20 cellular contexts compared by ENCODE assay signal in the genomic region with DNA sequence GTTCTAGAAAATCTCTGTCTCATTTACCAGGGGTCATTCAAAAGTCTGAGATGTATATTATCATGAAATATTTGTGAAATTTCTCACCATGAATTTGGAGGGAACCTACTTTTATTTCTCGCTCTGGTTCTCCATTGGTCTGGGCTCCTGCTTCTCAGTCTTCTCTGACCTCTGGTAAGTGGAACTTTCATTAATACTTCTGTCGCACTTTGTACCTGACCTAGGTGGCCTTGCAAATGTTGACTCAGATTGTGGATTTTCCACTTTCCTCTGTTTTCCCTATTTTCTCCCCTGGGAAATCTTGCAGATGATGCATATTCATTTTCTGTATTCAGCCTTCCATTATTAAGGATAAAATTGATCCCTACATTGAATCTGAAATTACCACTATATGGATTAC. TPM values are rescaled to one million over a fixed set of nuclear protein-coding genes. Genes with fewer than 3 reads are reported as not detected.
A peak's percentile ranks its signal among the peaks of the same experiment; 100 is the strongest.
DNase-seq lines count a peak whose midpoint lies in the region; ATAC-seq and TF ChIP-seq lines count a peak whose summit lies in the region.
"Had no signal": no experiment of that assay in that cellular context is flagged by ENCODE, and none has a peak within 500 bp of the region (broad histone marks: within the 10 kb centered on the region; RNA-seq: fewer than 3 reads in every experiment).

No MANE protein-coding gene starts in this region.

- H3K36me3 Mint-ChIP-seq in activated CD8-positive, alpha-beta T cell treated with anti-CD3 and anti-CD28 coated beads for 36 hours (ENCODE audit: low read depth), result peaks cover 28% of the 10 kb centered on the region
- peaks cover 49% of the 10 kb centered on the region for H3K36me3 Mint-ChIP-seq in activated CD8-positive, alpha-beta T cell treated with anti-CD3 and anti-CD28 coated beads, Interleukin-2, amount 10 ng/mL, durations not matched to agents 7 days and 5 days (ENCODE audit: low read depth)
- H3K36me3 Mint-ChIP-seq in natural killer cell (peaks cover 23% of the 10 kb centered on the region), type B pancreatic cell (peaks cover 44% of the 10 kb centered on the region)
- peaks cover 20% of the 10 kb centered on the region for H3K36me3 Mint-ChIP-seq in natural killer cell treated with Interleukin-12 subunit alpha and Interleukin-12 subunit beta and Interleukin-15 and Interleukin-18, amount 100 ng/mL, for 72 hours

- H3K4me1 ChIP-seq in right lobe of liver, result peaks cover 0 to 27% (median 0%) of the 10 kb centered on the region in 4 donors
- H3K4me1 ChIP-seq: BLaER1, Caco-2, HAP-1 had no signal

- peak overlapping the region in 1 of 3 donors; percentile 26 for H3K27ac ChIP-seq in right lobe of liver
- H3K27ac ChIP-seq: 22Rv1, BLaER1, C4-2B had no signal

- POLR2A ChIA-PET in activated CD8-positive, alpha-beta T cell treated with anti-CD3 and anti-CD28 coated beads for 36 hours (lab: Charles Lee), result no interaction called here
- POLR2A ChIA-PET in activated CD8-positive, alpha-beta T cell treated with anti-CD3 and anti-CD28 coated beads, Interleukin-2, amount 10 ng/mL, durations not matched to agents 7 days and 5 days (lab: Charles Lee), result no interaction called here

- peaks cover 0 to 23% (median 13%) of the 10 kb centered on the region in 4 donors for H3K36me3 ChIP-seq in right lobe of liver

- intact Hi-C loops in activated CD8-positive, alpha-beta T cell treated with anti-CD3 and anti-CD28 coated beads for 36 hours (cut with micrococcal nuclease), result no loop called here
- intact Hi-C loops in natural killer cell (cut with micrococcal nuclease), result no loop called here
- intact Hi-C loops in right lobe of liver (cut with DNase I), result no loop called here

- no peak for ATAC-seq in activated CD8-positive, alpha-beta T cell treated with anti-CD3 and anti-CD28 coated beads for 36 hours
- no peak for ATAC-seq in activated CD8-positive, alpha-beta T cell treated with anti-CD3 and anti-CD28 coated beads, Interleukin-2, amount 10 ng/mL, durations not matched to agents 7 days and 5 days
- ATAC-seq in natural killer cell (no peak), right lobe of liver (peak; percentile 48 to 90 (median 61))
- ATAC-seq in natural killer cell treated with Interleukin-12 subunit alpha and Interleukin-12 subunit beta and Interleukin-15 and Interleukin-18, amount 100 ng/mL, for 72 hours, result no peak
- ATAC-seq: CD8-positive, alpha-beta T cell had no signal

- peaks cover 28% of the 10 kb centered on the region for H3K4me1 Mint-ChIP-seq in activated CD8-positive, alpha-beta T cell treated with anti-CD3 and anti-CD28 coated beads for 36 hours (ENCODE audit: low read depth)
- no peaks in the 10 kb centered on the region for H3K4me1 Mint-ChIP-seq in activated CD8-positive, alpha-beta T cell treated with anti-CD3 and anti-CD28 coated beads, Interleukin-2, amount 10 ng/mL, durations not matched to agents 7 days and 5 days (ENCODE audit: low read depth)
- H3K4me1 Mint-ChIP-seq in natural killer cell (peaks cover 15 to 19% of the 10 kb centered on the region in 2 donors), type B pancreatic cell (ENCODE audit: unreplicated experiment) (no peaks in the 10 kb centered on the region)
- H3K4me1 Mint-ChIP-seq in natural killer cell treated with Interleukin-12 subunit alpha and Interleukin-12 subunit beta and Interleukin-15 and Interleukin-18, amount 100 ng/mL, for 72 hours (ENCODE audit: low read depth in 2 of 2), result peaks cover 8 to 26% of the 10 kb centered on the region in 2 donors
- H3K4me1 Mint-ChIP-seq: B cell had no signal

- TF ChIP-seq CTCF in activated CD8-positive, alpha-beta T cell treated with anti-CD3 and anti-CD28 coated beads for 36 hours (IDR thresholded peaks at IDR 0.05), result no peak
- TF ChIP-seq CTCF in natural killer cell (IDR thresholded peaks at IDR 0.05) (no peak), right lobe of liver (IDR thresholded peaks at IDR 0.05) (no peak), type B pancreatic cell (conservative IDR thresholded peaks at IDR 0.05) (no peak)

- no peak overlapping the region for H3K4me3 Mint-ChIP-seq in activated CD8-positive, alpha-beta T cell treated with anti-CD3 and anti-CD28 coated beads for 36 hours
- H3K4me3 Mint-ChIP-seq in activated CD8-positive, alpha-beta T cell treated with anti-CD3 and anti-CD28 coated beads, Interleukin-2, amount 10 ng/mL, durations not matched to agents 7 days and 5 days, result no peak overlapping the region
- no peak overlapping the region for H3K4me3 Mint-ChIP-seq in natural killer cell
- no peak overlapping the region for H3K4me3 Mint-ChIP-seq in natural killer cell treated with Interleukin-12 subunit alpha and Interleukin-12 subunit beta and Interleukin-15 and Interleukin-18, amount 100 ng/mL, for 72 hours
- no peak overlapping the region for H3K4me3 Mint-ChIP-seq in type B pancreatic cell
- H3K4me3 Mint-ChIP-seq: B cell; CD4-positive, CD25-positive, alpha-beta regulatory T cell; CD8-positive, alpha-beta T cell; HFFc6 had no signal

- H3K27me3 ChIP-seq in right lobe of liver, result no peaks in the 10 kb centered on the region
- H3K27me3 ChIP-seq: BLaER1 had no signal

- H3K9me3 Mint-ChIP-seq in activated CD8-positive, alpha-beta T cell treated with anti-CD3 and anti-CD28 coated beads for 36 hours, result no peaks in the 10 kb centered on the region
- no peaks in the 10 kb centered on the region for H3K9me3 Mint-ChIP-seq in activated CD8-positive, alpha-beta T cell treated with anti-CD3 and anti-CD28 coated beads, Interleukin-2, amount 10 ng/mL, durations not matched to agents 7 days and 5 days (ENCODE audit: insufficient read depth)
- H3K9me3 Mint-ChIP-seq in natural killer cell (no peaks in the 10 kb centered on the region), type B pancreatic cell (no peaks in the 10 kb centered on the region)
- no peaks in the 10 kb centered on the region for H3K9me3 Mint-ChIP-seq in natural killer cell treated with Interleukin-12 subunit alpha and Interleukin-12 subunit beta and Interleukin-15 and Interleukin-18, amount 100 ng/mL, for 72 hours
- H3K9me3 Mint-ChIP-seq: CD4-positive, CD25-positive, alpha-beta regulatory T cell; CD8-positive, alpha-beta T cell; HFFc6 had no signal

- no peak for TF ChIP-seq POLR2A in right lobe of liver (IDR thresholded peaks at IDR 0.05)

- CTCF ChIA-PET in activated CD8-positive, alpha-beta T cell treated with anti-CD3 and anti-CD28 coated beads for 36 hours (lab: Charles Lee), result no interaction called here
- CTCF ChIA-PET in activated CD8-positive, alpha-beta T cell treated with anti-CD3 and anti-CD28 coated beads, Interleukin-2, amount 10 ng/mL, durations not matched to agents 7 days and 5 days (lab: Charles Lee), result interaction anchor here (0.6 kb wide), 1 partner anchor 168 kb away, joined by 3 read pairs; no protein-coding TSS in a partner anchor

- peak overlapping the region; percentile 5 for H3K27ac Mint-ChIP-seq in activated CD8-positive, alpha-beta T cell treated with anti-CD3 and anti-CD28 coated beads for 36 hours
- no peak overlapping the region for H3K27ac Mint-ChIP-seq in activated CD8-positive, alpha-beta T cell treated with anti-CD3 and anti-CD28 coated beads, Interleukin-2, amount 10 ng/mL, durations not matched to agents 7 days and 5 days
- H3K27ac Mint-ChIP-seq in natural killer cell (peak overlapping the region; percentile 29 to 70), type B pancreatic cell (no peak overlapping the region)
- peak overlapping the region in 1 of 2 donors; percentile 10 for H3K27ac Mint-ChIP-seq in natural killer cell treated with Interleukin-12 subunit alpha and Interleukin-12 subunit beta and Interleukin-15 and Interleukin-18, amount 100 ng/mL, for 72 hours
- H3K27ac Mint-ChIP-seq: B cell; CD4-positive, CD25-positive, alpha-beta regulatory T cell; HFFc6 had no signal

- WGBS in right lobe of liver (ENCODE audit: insufficient coverage, low coverage, low lambda C conversion rate, missing lambda C conversion rate), result 88% methylated on average over 2 of the region's 2 CpGs

- no peaks in the 10 kb centered on the region for H3K9me3 ChIP-seq in right lobe of liver
- H3K9me3 ChIP-seq: BLaER1, Caco-2, HAP-1 had no signal

- no peak overlapping the region for H3K4me3 ChIP-seq in right lobe of liver
- H3K4me3 ChIP-seq: BLaER1, HAP-1 had no signal

- no peaks in the 10 kb centered on the region for H3K27me3 Mint-ChIP-seq in activated CD8-positive, alpha-beta T cell treated with anti-CD3 and anti-CD28 coated beads for 36 hours
- no peaks in the 10 kb centered on the region for H3K27me3 Mint-ChIP-seq in activated CD8-positive, alpha-beta T cell treated with anti-CD3 and anti-CD28 coated beads, Interleukin-2, amount 10 ng/mL, durations not matched to agents 7 days and 5 days (ENCODE audit: low read depth)
- H3K27me3 Mint-ChIP-seq in natural killer cell (ENCODE audit: low read depth in 2 of 2) (no peaks in the 10 kb centered on the region), type B pancreatic cell (no peaks in the 10 kb centered on the region)
- no peaks in the 10 kb centered on the region for H3K27me3 Mint-ChIP-seq in natural killer cell treated with Interleukin-12 subunit alpha and Interleukin-12 subunit beta and Interleukin-15 and Interleukin-18, amount 100 ng/mL, for 72 hours
- H3K27me3 Mint-ChIP-seq: B cell; CD4-positive, CD25-positive, alpha-beta regulatory T cell had no signal

- no peak for DNase-seq in activated CD8-positive, alpha-beta T cell treated with anti-CD3 and anti-CD28 coated beads for 36 hours
- no peak for DNase-seq in activated CD8-positive, alpha-beta T cell treated with anti-CD3 and anti-CD28 coated beads, Interleukin-2, amount 10 ng/mL, durations not matched to agents 7 days and 5 days
- DNase-seq in natural killer cell, result no peak
- no peak for DNase-seq in natural killer cell treated with Interleukin-12 subunit alpha and Interleukin-12 subunit beta and Interleukin-15 and Interleukin-18, amount 100 ng/mL, for 72 hours (ENCODE audit: low spot score)
- DNase-seq in right lobe of liver, result no peak
- DNase-seq in NCI-H1105 (lab: John Stamatoyannopoulos, UW), result no peak
- DNase-seq in HuH-7 (ENCODE audit: low spot score), result no peak
- DNase-seq in type B pancreatic cell (ENCODE audit: extremely low spot score, unreplicated experiment), result no peak
- DNase-seq: Caco-2; CD4-positive, CD25-positive, alpha-beta regulatory T cell; CD8-positive, alpha-beta T cell; DMS153; DND-41; GOT3; HFFc6 had no signal

RNA-seq across cellular contexts. Expression of gene LRIG2, which starts 53.2 kb away (rescaled TPM):
- total RNA-seq in activated CD8-positive, alpha-beta T cell treated with anti-CD3 and anti-CD28 coated beads for 36 hours, result 1 to 10 TPM; 7.2 to 8.3 TPM
- 10 to 100 TPM; 13.7 to 15.6 TPM for total RNA-seq in activated CD8-positive, alpha-beta T cell treated with anti-CD3 and anti-CD28 coated beads, Interleukin-2, amount 10 ng/mL, durations not matched to agents 7 days and 5 days
- total RNA-seq in natural killer cell (10 to 100 TPM; 20.2 to 28.5 (median 23.7) TPM), right lobe of liver (1 to 10 TPM; 3.4 to 7.2 (median 5.0) TPM), type B pancreatic cell (ENCODE audit: low replicate concordance) (17.7 and 18.3 TPM in 2 replicates)
- total RNA-seq in natural killer cell treated with Interleukin-12 subunit alpha and Interleukin-12 subunit beta and Interleukin-15 and Interleukin-18, amount 100 ng/mL, for 72 hours, result 10 to 100 TPM; 13.0 to 20.8 TPM

Comparison
In these comparisons a context has a peak if more than half of its experiments do, and no peak if none do; other contexts are left out.
1. H3K27ac Mint-ChIP-seq: peak in activated CD8-positive, alpha-beta T cell treated with anti-CD3 and anti-CD28 coated beads for 36 hours (single experiment) and natural killer cell (2 of 2); none in activated CD8-positive, alpha-beta T cell treated with anti-CD3 and anti-CD28 coated beads, Interleukin-2, amount 10 ng/mL, durations not matched to agents 7 days and 5 days (single experiment) and type B pancreatic cell (single experiment).
2. ATAC-seq: peak in right lobe of liver (4 of 4); none in activated CD8-positive, alpha-beta T cell treated with anti-CD3 and anti-CD28 coated beads for 36 hours (single experiment), activated CD8-positive, alpha-beta T cell treated with anti-CD3 and anti-CD28 coated beads, Interleukin-2, amount 10 ng/mL, durations not matched to agents 7 days and 5 days (single experiment), natural killer cell (0 of 3) and natural killer cell treated with Interleukin-12 subunit alpha and Interleukin-12 subunit beta and Interleukin-15 and Interleukin-18, amount 100 ng/mL, for 72 hours (0 of 2).